ENCODE assay signal across 13 cellular contexts in the genomic region with DNA sequence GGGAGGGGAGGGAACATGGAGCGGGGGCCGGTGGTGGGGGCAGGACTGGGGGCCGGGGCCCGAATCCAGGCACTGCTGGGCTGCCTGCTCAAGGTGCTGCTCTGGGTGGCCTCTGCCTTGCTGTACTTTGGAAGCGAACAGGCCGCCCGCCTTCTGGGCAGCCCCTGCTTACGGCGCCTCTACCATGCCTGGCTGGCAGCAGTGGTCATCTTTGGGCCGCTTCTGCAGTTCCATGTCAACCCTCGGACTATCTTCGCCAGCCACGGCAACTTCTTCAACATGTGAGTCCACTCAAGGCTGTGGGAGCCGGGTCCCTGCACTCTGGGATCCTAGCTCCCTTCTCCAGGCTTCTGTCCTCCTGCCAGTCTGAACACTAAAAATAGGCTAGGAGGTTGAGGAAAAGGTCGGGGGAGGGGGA. TPM values are rescaled to one million over a fixed set of nuclear protein-coding genes. Genes with fewer than 3 reads are reported as not detected.
DNase-seq lines count a peak whose midpoint lies in the region; ATAC-seq and TF ChIP-seq lines count a peak whose summit lies in the region.
"Had no signal": no experiment of that assay in that cellular context is flagged by ENCODE, and none has a peak within 500 bp of the region (broad histone marks: within the 10 kb centered on the region; RNA-seq: fewer than 3 reads in every experiment).

No MANE protein-coding gene starts in this region.

- DNase-seq in stimulated activated naive CD8-positive, alpha-beta T cell treated with anti-CD3 and anti-CD28 coated beads, Interleukin-15, Interleukin-2, amounts not matched to agents 100 U/mL and 50 U/mL, for 24 hours: no peak
- DNase-seq in left ventricle myocardium inferior (no peak), osteoblast (ENCODE audit: insufficient read length, low spot score, missing footprints) (peak; percentile 56), prostate gland (ENCODE audit: low spot score) (no peak), NCI-H526 (lab: John Stamatoyannopoulos, UW) (no peak), ACHN (no peak)
- DNase-seq: HFFc6, midbrain, NCI-H1092, NCI-H2171 treated with DMSO at 0.1 percent for 48 hours had no signal

- in situ Hi-C loops in ACHN (cut with HindIII; ENCODE audit: low pct_ligation_motif_present, low pct_unique_long_range_greater_than_20kb, low sequenced_read_pairs): no loop called here

- no peak for TF ChIP-seq POLR2A in prostate gland (IDR thresholded peaks at IDR 0.05)

- H3K9me3 Mint-ChIP-seq in stimulated activated naive CD8-positive, alpha-beta T cell treated with anti-CD3 and anti-CD28 coated beads, Interleukin-15, Interleukin-2, amounts not matched to agents 100 ng/mL and 50 ng/mL, for 24 hours: no peaks in the 10 kb centered on the region
- H3K9me3 Mint-ChIP-seq: HFFc6 had no signal

- no peaks in the 10 kb centered on the region for H3K9me3 ChIP-seq in left ventricle myocardium inferior (replicated peaks)
- no peaks in the 10 kb centered on the region for H3K9me3 ChIP-seq in osteoblast (ENCODE audit: low read depth, low read length)
- H3K9me3 ChIP-seq in prostate gland: no peaks in the 10 kb centered on the region
- H3K9me3 ChIP-seq: tibial nerve had no signal

- H3K4me3 ChIP-seq in left ventricle myocardium inferior: peak overlapping the region; percentile 59
- no peak overlapping the region for H3K4me3 ChIP-seq in osteoblast (ENCODE audit: insufficient read depth, low read length)
- no peak overlapping the region for H3K4me3 ChIP-seq in prostate gland
- H3K4me3 ChIP-seq: tibial nerve had no signal

- H3K27me3 Mint-ChIP-seq in stimulated activated naive CD8-positive, alpha-beta T cell treated with anti-CD3 and anti-CD28 coated beads, Interleukin-15, Interleukin-2, amounts not matched to agents 100 ng/mL and 50 ng/mL, for 24 hours: no peaks in the 10 kb centered on the region

- no peak overlapping the region for H3K4me2 ChIP-seq in osteoblast (ENCODE audit: insufficient read depth, low read length)

- H3K36me3 ChIP-seq in left ventricle myocardium inferior (no peaks in the 10 kb centered on the region), osteoblast (ENCODE audit: insufficient read depth, low read length) (no peaks in the 10 kb centered on the region), prostate gland (no peaks in the 10 kb centered on the region)

- H3K4me1 Mint-ChIP-seq in stimulated activated naive CD8-positive, alpha-beta T cell treated with anti-CD3 and anti-CD28 coated beads, Interleukin-15, Interleukin-2, amounts not matched to agents 100 ng/mL and 50 ng/mL, for 24 hours (ENCODE audit: low read depth): peaks cover 27% of the 10 kb centered on the region

- no peak overlapping the region for H2AFZ ChIP-seq in osteoblast (ENCODE audit: low read length)

- WGBS in prostate gland: 81% methylated on average over 15 of the region's 15 CpGs

- TF ChIP-seq CTCF in left ventricle myocardium inferior (IDR thresholded peaks at IDR 0.05; ENCODE audit: borderline replicate concordance): no peak
- TF ChIP-seq CTCF in osteoblast (IDR thresholded peaks at IDR 0.05; ENCODE audit: extremely low read depth, low read depth, low read length): no peak
- TF ChIP-seq CTCF in prostate gland (IDR thresholded peaks at IDR 0.05): no peak

- intact Hi-C loops in left ventricle myocardium inferior (cut with micrococcal nuclease): no loop called here
- intact Hi-C loops in prostate gland (cut with DNase I): no loop called here

- H3K27ac ChIP-seq in left ventricle myocardium inferior (replicated peaks) (peak overlapping the region; percentile 98), osteoblast (ENCODE audit: low read depth, low read length) (no peak overlapping the region), prostate gland (no peak overlapping the region)

- peaks cover 39% of the 10 kb centered on the region for H3K4me1 ChIP-seq in left ventricle myocardium inferior
- H3K4me1 ChIP-seq in osteoblast (ENCODE audit: insufficient read depth, low read length): peaks cover 5% of the 10 kb centered on the region
- H3K4me1 ChIP-seq in prostate gland (replicated peaks): no peaks in the 10 kb centered on the region

- peaks cover 6% of the 10 kb centered on the region for H3K79me2 ChIP-seq in osteoblast (ENCODE audit: insufficient read depth, low read length)

- ATAC-seq in stimulated activated naive CD8-positive, alpha-beta T cell treated with anti-CD3 and anti-CD28 coated beads, Interleukin-15, Interleukin-2, amounts not matched to agents 100 U/mL and 50 U/mL, for 24 hours: no peak
- ATAC-seq in GM18909 (IDR thresholded peaks at IDR 0.05; ENCODE audit: poor library complexity, unreplicated experiment): no peak

- H4K20me1 ChIP-seq in osteoblast (ENCODE audit: insufficient read depth, low read length): no peaks in the 10 kb centered on the region

- H3K36me3 Mint-ChIP-seq in stimulated activated naive CD8-positive, alpha-beta T cell treated with anti-CD3 and anti-CD28 coated beads, Interleukin-15, Interleukin-2, amounts not matched to agents 100 ng/mL and 50 ng/mL, for 24 hours (ENCODE audit: low read depth): peaks cover under 1% of the 10 kb centered on the region

- H3K4me3 Mint-ChIP-seq in stimulated activated naive CD8-positive, alpha-beta T cell treated with anti-CD3 and anti-CD28 coated beads, Interleukin-15, Interleukin-2, amounts not matched to agents 100 ng/mL and 50 ng/mL, for 24 hours: no peak overlapping the region
- H3K4me3 Mint-ChIP-seq: HFFc6 had no signal

- H3K27ac Mint-ChIP-seq in stimulated activated naive CD8-positive, alpha-beta T cell treated with anti-CD3 and anti-CD28 coated beads, Interleukin-15, Interleukin-2, amounts not matched to agents 100 ng/mL and 50 ng/mL, for 24 hours: peak overlapping the region; percentile 81
- H3K27ac Mint-ChIP-seq: HFFc6 had no signal

- no peaks in the 10 kb centered on the region for H3K27me3 ChIP-seq in left ventricle myocardium inferior (ENCODE audit: low read depth)
- no peaks in the 10 kb centered on the region for H3K27me3 ChIP-seq in osteoblast (ENCODE audit: insufficient read depth, low read length)
- no peaks in the 10 kb centered on the region for H3K27me3 ChIP-seq in prostate gland (replicated peaks; ENCODE audit: insufficient read depth)
- H3K27me3 ChIP-seq: tibial nerve had no signal

RNA-seq across cellular contexts. Expression of a gene that starts 1.1 kb away (rescaled TPM):
- total RNA-seq in left ventricle myocardium inferior (148 TPM), osteoblast (0.29 and 0.72 TPM in 2 replicates), prostate gland (1 to 10 TPM in 1 of 2 donors, not detected in 1; 2.0 TPM)
- total RNA-seq: HFFc6 had no signal

RNA-seq across cellular contexts. Expression of a gene that starts 4.4 kb away (rescaled TPM):
- total RNA-seq in left ventricle myocardium inferior (108 TPM), osteoblast (95.5 and 111 TPM in 2 replicates), prostate gland (100 to 1,000 TPM in 1 of 2 donors, 10 to 100 TPM in 1; 85.4 to 213 TPM)

RNA-seq across cellular contexts. Expression of a gene that starts 9.8 kb away (rescaled TPM):
- total RNA-seq in left ventricle myocardium inferior (14.5 TPM), osteoblast (6.9 and 9.1 TPM in 2 replicates), prostate gland (10 to 100 TPM; 13.1 to 13.6 TPM)

RNA-seq across cellular contexts. Expression of a gene that starts 14.9 kb away (rescaled TPM):
- total RNA-seq in left ventricle myocardium inferior (89.7 TPM), osteoblast (47.7 and 55.7 TPM in 2 replicates), prostate gland (10 to 100 TPM; 34.5 to 89.3 TPM)

RNA-seq across cellular contexts. Expression of a gene that starts 15.7 kb away (rescaled TPM):
- total RNA-seq in left ventricle myocardium inferior (34.8 TPM), osteoblast (43.9 and 49.6 TPM in 2 replicates), prostate gland (10 to 100 TPM; 73.8 to 76.9 TPM)

Comparison
In these comparisons a context has a peak if more than half of its experiments do, and no peak if none do; other contexts are left out.
1. RNA of a gene that starts 1.1 kb away (total RNA-seq): 148 TPM in left ventricle myocardium inferior (single experiment); 2.0 TPM in prostate gland and 0.29 to 0.72 TPM in osteoblast; every median in the first group is over 10 times any median in the second.